14 cellular contexts compared by ENCODE assay signal in genomic region chr15:39434126-39434525, GRCh38.
"Had no signal": no experiment of that assay in that cellular context is flagged by ENCODE, and none has a peak within 500 bp of the region (broad histone marks: within the 10 kb centered on the region; RNA-seq: fewer than 3 reads in every experiment).

No MANE protein-coding gene starts in this region.

- DNase-seq: activated CD4-positive, alpha-beta T cell treated with anti-CD3 and anti-CD28 coated beads, Interleukin-2, amount 10 ng/mL, durations not matched to agents 7 days and 5 days; activated CD4-positive, CD25-positive, alpha-beta regulatory T cell; activated naive CD4-positive, alpha-beta T cell treated with anti-CD3 and anti-CD28 coated beads, Interleukin-2, amount 10 ng/mL, durations not matched to agents 7 days and 5 days; activated T-cell treated with anti-CD3 and anti-CD28 coated beads for 4 hours; dermis blood vessel endothelial cell; endodermal cell; naive thymus-derived CD4-positive, alpha-beta T cell; SHP77 treated with DMSO at 0.1 percent for 48 hours had no signal

- H3K9me3 ChIP-seq: body of pancreas, prostate gland, tibial nerve had no signal

- H3K36me3 Mint-ChIP-seq: activated naive CD4-positive, alpha-beta T cell treated with anti-CD3 and anti-CD28 coated beads, Interleukin-2, amount 10 ng/mL, durations not matched to agents 7 days and 5 days; naive thymus-derived CD4-positive, alpha-beta T cell had no signal

- H3K4me1 ChIP-seq: prostate gland had no signal

- H3K27ac ChIP-seq: body of pancreas, prostate gland had no signal

- H3K36me3 ChIP-seq: prostate gland, tibial nerve had no signal

- H3K4me3 ChIP-seq: body of pancreas, prostate gland, tibial nerve had no signal

- ATAC-seq: body of pancreas had no signal

- FAIRE-seq: frontal cortex, kidney had no signal

- H3K27me3 ChIP-seq: body of pancreas, tibial nerve had no signal

- H3K27ac Mint-ChIP-seq: activated CD4-positive, alpha-beta T cell treated with anti-CD3 and anti-CD28 coated beads, Interleukin-2, amount 10 ng/mL, durations not matched to agents 7 days and 5 days; activated naive CD4-positive, alpha-beta T cell treated with anti-CD3 and anti-CD28 coated beads, Interleukin-2, amount 10 ng/mL, durations not matched to agents 7 days and 5 days; activated T-helper 2 cell treated with anti-CD3 and anti-CD28 coated beads, Interferon-gamma antibody, Interleukin-2, Interleukin-4, amounts not matched to agents 10 μg/mL and 5 μg/mL and 100 μg/mL, durations not matched to agents 14 hours and 24 hours and 36 hours; endodermal cell; naive thymus-derived CD4-positive, alpha-beta T cell had no signal

- H3K9me3 Mint-ChIP-seq: activated CD4-positive, alpha-beta T cell treated with anti-CD3 and anti-CD28 coated beads, Interleukin-2, amount 10 ng/mL, durations not matched to agents 7 days and 5 days; activated T-helper 2 cell treated with anti-CD3 and anti-CD28 coated beads, Interferon-gamma antibody, Interleukin-2, Interleukin-4, amounts not matched to agents 10 μg/mL and 5 μg/mL and 100 μg/mL, durations not matched to agents 14 hours and 24 hours and 36 hours; endodermal cell; naive thymus-derived CD4-positive, alpha-beta T cell had no signal

- H3K4me3 Mint-ChIP-seq: activated CD4-positive, alpha-beta T cell treated with anti-CD3 and anti-CD28 coated beads, Interleukin-2, amount 10 ng/mL, durations not matched to agents 7 days and 5 days; activated naive CD4-positive, alpha-beta T cell treated with anti-CD3 and anti-CD28 coated beads, Interleukin-2, amount 10 ng/mL, durations not matched to agents 7 days and 5 days; endodermal cell had no signal
